11 cellular contexts compared by ENCODE assay signal in genomic region chr19:5172859-5173577, GRCh38.
A peak's percentile ranks its signal among the peaks of the same experiment; 100 is the strongest.
DNase-seq lines count a peak whose midpoint lies in the region; ATAC-seq and TF ChIP-seq lines count a peak whose summit lies in the region.
"Had no signal": no experiment of that assay in that cellular context is flagged by ENCODE, and none has a peak within 500 bp of the region (broad histone marks: within the 10 kb centered on the region; RNA-seq: fewer than 3 reads in every experiment).

No MANE protein-coding gene starts in this region.

- no peak for TF ChIP-seq POLR2A in Peyer's patch (IDR thresholded peaks at IDR 0.05)

- no peak overlapping the region for H3K4me3 Mint-ChIP-seq in activated CD4-positive, alpha-beta T cell treated with anti-CD3 and anti-CD28 coated beads for 36 hours
- H3K4me3 Mint-ChIP-seq in activated CD4-positive, alpha-beta T cell treated with anti-CD3 and anti-CD28 coated beads, Interleukin-2, amount 10 ng/mL, durations not matched to agents 7 days and 5 days = no peak overlapping the region
- H3K4me3 Mint-ChIP-seq in natural killer cell treated with Interleukin-12 subunit alpha and Interleukin-12 subunit beta and Interleukin-15 and Interleukin-18, amount 100 ng/mL, for 72 hours = no peak overlapping the region
- H3K4me3 Mint-ChIP-seq: B cell had no signal

- H3K27me3 ChIP-seq in Peyer's patch = no peaks in the 10 kb centered on the region

- no peak overlapping the region for H3K27ac ChIP-seq in Peyer's patch

- CTCF ChIA-PET in activated CD4-positive, alpha-beta T cell treated with anti-CD3 and anti-CD28 coated beads for 36 hours (lab: Charles Lee) = interaction anchor here (0.5 to 0.6 kb wide), 2 partner anchors 143 to 346 kb away, joined by 3 read pairs; no protein-coding TSS in a partner anchor
- CTCF ChIA-PET in activated CD4-positive, alpha-beta T cell treated with anti-CD3 and anti-CD28 coated beads, Interleukin-2, amount 10 ng/mL, durations not matched to agents 7 days and 5 days (lab: Charles Lee) = no interaction called here

- TF ChIP-seq CTCF in fibroblast of the aortic adventitia (IDR thresholded peaks at IDR 0.05; ENCODE audit: insufficient read depth, low read length) (no peak), Peyer's patch (IDR thresholded peaks at IDR 0.05) (no peak)

- peak; percentile 52 for ATAC-seq in activated CD4-positive, alpha-beta T cell treated with anti-CD3 and anti-CD28 coated beads for 36 hours
- ATAC-seq in SK-N-SH treated with all-trans-retinoic acid at 6 μM for 48 hours = peak; percentile 91
- ATAC-seq in natural killer cell treated with Interleukin-12 subunit alpha and Interleukin-12 subunit beta and Interleukin-15 and Interleukin-18, amount 100 ng/mL, for 72 hours = no peak

- H3K9me3 ChIP-seq in Peyer's patch = no peaks in the 10 kb centered on the region

- H3K36me3 ChIP-seq in Peyer's patch = no peaks in the 10 kb centered on the region

- no peaks in the 10 kb centered on the region for H3K36me3 Mint-ChIP-seq in activated CD4-positive, alpha-beta T cell treated with anti-CD3 and anti-CD28 coated beads for 36 hours (ENCODE audit: low read depth)
- H3K36me3 Mint-ChIP-seq in activated CD4-positive, alpha-beta T cell treated with anti-CD3 and anti-CD28 coated beads, Interleukin-2, amount 10 ng/mL, durations not matched to agents 7 days and 5 days (ENCODE audit: low read depth) = no peaks in the 10 kb centered on the region
- H3K36me3 Mint-ChIP-seq in natural killer cell treated with Interleukin-12 subunit alpha and Interleukin-12 subunit beta and Interleukin-15 and Interleukin-18, amount 100 ng/mL, for 72 hours = no peaks in the 10 kb centered on the region

- POLR2A ChIA-PET in activated CD4-positive, alpha-beta T cell treated with anti-CD3 and anti-CD28 coated beads for 36 hours (lab: Charles Lee) = no interaction called here
- POLR2A ChIA-PET in activated CD4-positive, alpha-beta T cell treated with anti-CD3 and anti-CD28 coated beads, Interleukin-2, amount 10 ng/mL, durations not matched to agents 7 days and 5 days (lab: Charles Lee) = interaction anchor here (0.6 kb wide), 1 partner anchor 12 kb away, joined by 3 read pairs; no protein-coding TSS in a partner anchor

- DNase-seq in activated CD4-positive, alpha-beta T cell treated with anti-CD3 and anti-CD28 coated beads for 36 hours = peak; percentile 29
- DNase-seq in activated CD4-positive, alpha-beta T cell treated with anti-CD3 and anti-CD28 coated beads, Interleukin-2, amount 10 ng/mL, durations not matched to agents 7 days and 5 days = no peak
- DNase-seq in fibroblast of the aortic adventitia (ENCODE audit: low read depth) (peak; percentile 98), smooth muscle cell of the brain vasculature (ENCODE audit: low read depth, low spot score) (peak; percentile 85), Peyer's patch (no peak), NCI-H146 (lab: John Stamatoyannopoulos, UW) (no peak)
- no peak for DNase-seq in natural killer cell treated with Interleukin-12 subunit alpha and Interleukin-12 subunit beta and Interleukin-15 and Interleukin-18, amount 100 ng/mL, for 72 hours (ENCODE audit: low spot score)
- DNase-seq: activated CD4-positive, alpha-beta T cell treated with anti-CD3 and anti-CD28 coated beads for 1 hour had no signal

- H3K9me3 Mint-ChIP-seq in activated CD4-positive, alpha-beta T cell treated with anti-CD3 and anti-CD28 coated beads for 36 hours (ENCODE audit: low read depth) = no peaks in the 10 kb centered on the region
- no peaks in the 10 kb centered on the region for H3K9me3 Mint-ChIP-seq in activated CD4-positive, alpha-beta T cell treated with anti-CD3 and anti-CD28 coated beads, Interleukin-2, amount 10 ng/mL, durations not matched to agents 7 days and 5 days
- H3K9me3 Mint-ChIP-seq in natural killer cell treated with Interleukin-12 subunit alpha and Interleukin-12 subunit beta and Interleukin-15 and Interleukin-18, amount 100 ng/mL, for 72 hours = no peaks in the 10 kb centered on the region

- intact Hi-C loops in activated CD4-positive, alpha-beta T cell treated with anti-CD3 and anti-CD28 coated beads for 36 hours (cut with DNase I, micrococcal nuclease) = no loop called here

- H3K4me1 ChIP-seq in Peyer's patch = no peaks in the 10 kb centered on the region

- H3K27me3 Mint-ChIP-seq in activated CD4-positive, alpha-beta T cell treated with anti-CD3 and anti-CD28 coated beads for 36 hours = peaks cover 2% of the 10 kb centered on the region
- H3K27me3 Mint-ChIP-seq in activated CD4-positive, alpha-beta T cell treated with anti-CD3 and anti-CD28 coated beads, Interleukin-2, amount 10 ng/mL, durations not matched to agents 7 days and 5 days = peaks cover 1% of the 10 kb centered on the region
- peaks cover 10% of the 10 kb centered on the region in 2 donors for H3K27me3 Mint-ChIP-seq in natural killer cell treated with Interleukin-12 subunit alpha and Interleukin-12 subunit beta and Interleukin-15 and Interleukin-18, amount 100 ng/mL, for 72 hours

- H3K4me1 Mint-ChIP-seq in activated CD4-positive, alpha-beta T cell treated with anti-CD3 and anti-CD28 coated beads for 36 hours = peaks cover 7% of the 10 kb centered on the region
- H3K4me1 Mint-ChIP-seq in activated CD4-positive, alpha-beta T cell treated with anti-CD3 and anti-CD28 coated beads, Interleukin-2, amount 10 ng/mL, durations not matched to agents 7 days and 5 days = no peaks in the 10 kb centered on the region
- peaks cover 9% of the 10 kb centered on the region in 2 donors for H3K4me1 Mint-ChIP-seq in natural killer cell treated with Interleukin-12 subunit alpha and Interleukin-12 subunit beta and Interleukin-15 and Interleukin-18, amount 100 ng/mL, for 72 hours (ENCODE audit: low read depth in 2 of 2)
- H3K4me1 Mint-ChIP-seq: B cell had no signal

- H3K4me3 ChIP-seq in fibroblast of the aortic adventitia (ENCODE audit: low read depth, low read length) (no peak overlapping the region), Peyer's patch (no peak overlapping the region)
- H3K4me3 ChIP-seq: coronary artery had no signal

- no peak overlapping the region for H3K27ac Mint-ChIP-seq in activated CD4-positive, alpha-beta T cell treated with anti-CD3 and anti-CD28 coated beads for 36 hours
- H3K27ac Mint-ChIP-seq in activated CD4-positive, alpha-beta T cell treated with anti-CD3 and anti-CD28 coated beads, Interleukin-2, amount 10 ng/mL, durations not matched to agents 7 days and 5 days = no peak overlapping the region
- H3K27ac Mint-ChIP-seq in natural killer cell treated with Interleukin-12 subunit alpha and Interleukin-12 subunit beta and Interleukin-15 and Interleukin-18, amount 100 ng/mL, for 72 hours = no peak overlapping the region
- H3K27ac Mint-ChIP-seq: B cell had no signal

TF ChIP-seq in SK-N-SH treated with all-trans-retinoic acid at 6 μM for 48 hours, 23 proteins besides CTCF, POLR2A, EP300 and RAD21 (continues in another document):
- TF ChIP-seq ISL1 (CRISPR knock-in tag; IDR thresholded peaks at IDR 0.05) = no peak
- no peak for TF ChIP-seq CSDC2 (CRISPR knock-in tag; IDR thresholded peaks at IDR 0.05)
- TF ChIP-seq RARB (CRISPR knock-in tag; IDR thresholded peaks at IDR 0.05) = no peak
- TF ChIP-seq PPARA (CRISPR knock-in tag; IDR thresholded peaks at IDR 0.05; ENCODE audit: borderline replicate concordance) = no peak
- no peak for TF ChIP-seq TOX (CRISPR knock-in tag; IDR thresholded peaks at IDR 0.05; ENCODE audit: borderline replicate concordance)
- no peak for TF ChIP-seq ZNF70 (CRISPR knock-in tag; IDR thresholded peaks at IDR 0.05)
- no peak for TF ChIP-seq TSHZ2 (CRISPR knock-in tag; IDR thresholded peaks at IDR 0.05)
- no peak for TF ChIP-seq CSRNP3 (CRISPR knock-in tag; IDR thresholded peaks at IDR 0.05)

Comparison
In these comparisons a context has a peak if more than half of its experiments do, and no peak if none do; other contexts are left out.
1. DNase-seq: peak in activated CD4-positive, alpha-beta T cell treated with anti-CD3 and anti-CD28 coated beads for 36 hours (single experiment), fibroblast of the aortic adventitia (single experiment) and smooth muscle cell of the brain vasculature (single experiment); none in activated CD4-positive, alpha-beta T cell treated with anti-CD3 and anti-CD28 coated beads, Interleukin-2, amount 10 ng/mL, durations not matched to agents 7 days and 5 days (single experiment), natural killer cell treated with Interleukin-12 subunit alpha and Interleukin-12 subunit beta and Interleukin-15 and Interleukin-18, amount 100 ng/mL, for 72 hours (single experiment), Peyer's patch (0 of 3) and NCI-H146 (single experiment).
2. ATAC-seq: peak in activated CD4-positive, alpha-beta T cell treated with anti-CD3 and anti-CD28 coated beads for 36 hours (single experiment) and SK-N-SH treated with all-trans-retinoic acid at 6 μM for 48 hours (single experiment); none in natural killer cell treated with Interleukin-12 subunit alpha and Interleukin-12 subunit beta and Interleukin-15 and Interleukin-18, amount 100 ng/mL, for 72 hours (0 of 2).